Comparison of ENCODE assay signal across 12 cellular contexts in genomic region chr2:176642074-176642473, GRCh38.
A peak's percentile ranks its signal among the peaks of the same experiment; 100 is the strongest.
DNase-seq lines count a peak whose midpoint lies in the region; ATAC-seq, FAIRE-seq and TF ChIP-seq lines count a peak whose summit lies in the region.
"Had no signal": no experiment of that assay in that cellular context is flagged by ENCODE, and none has a peak within 500 bp of the region (broad histone marks: within the 10 kb centered on the region; RNA-seq: fewer than 3 reads in every experiment).

No MANE protein-coding gene starts in this region.

- TF ChIP-seq POLR2A in H54 (IDR thresholded peaks at IDR 0.05; ENCODE audit: low read depth, low read length) = no peak

- peak; percentile 71 for DNase-seq in GM03348 (ENCODE audit: low spot score)
- DNase-seq in H54 (ENCODE audit: insufficient read length, low spot score) = peak; percentile 82
- peak; percentile 91 for DNase-seq in RKO (ENCODE audit: low spot score)
- peak; percentile 57 for DNase-seq in hepatic stellate cell (ENCODE audit: low spot score)
- no peak for DNase-seq in effector CD4-positive, alpha-beta T cell
- DNase-seq in T-helper 2 cell = no peak
- DNase-seq: activated CD4-positive, alpha-beta T cell treated with anti-CD3 and anti-CD28 coated beads, Interleukin-2, amount 50 U/mL, for 4 hours; CD8-positive, alpha-beta T cell had no signal

- ATAC-seq in GM21367 (IDR thresholded peaks at IDR 0.05; ENCODE audit: unreplicated experiment) (no peak), HG03159 (IDR thresholded peaks at IDR 0.05; ENCODE audit: unreplicated experiment) (no peak)
- ATAC-seq: CD8-positive, alpha-beta T cell; GM23338 had no signal

- peak; percentile 87 for FAIRE-seq in H54 (lab: Jason Lieb, UNC)
- FAIRE-seq: colon had no signal

Comparison
In these comparisons a context has a peak if more than half of its experiments do, and no peak if none do; other contexts are left out.
1. DNase-seq: peak in GM03348 (single experiment), H54 (single experiment), RKO (single experiment) and hepatic stellate cell (single experiment); none in effector CD4-positive, alpha-beta T cell (single experiment) and T-helper 2 cell (0 of 5).